Comparison of ENCODE assay signal across 6 cellular contexts in genomic region chr2:2874805-2875204, GRCh38.
"Had no signal": no experiment of that assay in that cellular context is flagged by ENCODE, and none has a peak within 500 bp of the region (broad histone marks: within the 10 kb centered on the region; RNA-seq: fewer than 3 reads in every experiment).

No MANE protein-coding gene starts in this region.

- H3K9ac ChIP-seq: GM23248 had no signal

- DNase-seq: GM23248, GOT3, H7, HCEC 1CT, IMR-90 had no signal

- H2AFZ ChIP-seq: GM23248 had no signal

- H3K27ac ChIP-seq: GM23248 had no signal

- H3K4me3 ChIP-seq: GM23248, K562 had no signal

- ATAC-seq: K562 had no signal
